In the genomic region with DNA sequence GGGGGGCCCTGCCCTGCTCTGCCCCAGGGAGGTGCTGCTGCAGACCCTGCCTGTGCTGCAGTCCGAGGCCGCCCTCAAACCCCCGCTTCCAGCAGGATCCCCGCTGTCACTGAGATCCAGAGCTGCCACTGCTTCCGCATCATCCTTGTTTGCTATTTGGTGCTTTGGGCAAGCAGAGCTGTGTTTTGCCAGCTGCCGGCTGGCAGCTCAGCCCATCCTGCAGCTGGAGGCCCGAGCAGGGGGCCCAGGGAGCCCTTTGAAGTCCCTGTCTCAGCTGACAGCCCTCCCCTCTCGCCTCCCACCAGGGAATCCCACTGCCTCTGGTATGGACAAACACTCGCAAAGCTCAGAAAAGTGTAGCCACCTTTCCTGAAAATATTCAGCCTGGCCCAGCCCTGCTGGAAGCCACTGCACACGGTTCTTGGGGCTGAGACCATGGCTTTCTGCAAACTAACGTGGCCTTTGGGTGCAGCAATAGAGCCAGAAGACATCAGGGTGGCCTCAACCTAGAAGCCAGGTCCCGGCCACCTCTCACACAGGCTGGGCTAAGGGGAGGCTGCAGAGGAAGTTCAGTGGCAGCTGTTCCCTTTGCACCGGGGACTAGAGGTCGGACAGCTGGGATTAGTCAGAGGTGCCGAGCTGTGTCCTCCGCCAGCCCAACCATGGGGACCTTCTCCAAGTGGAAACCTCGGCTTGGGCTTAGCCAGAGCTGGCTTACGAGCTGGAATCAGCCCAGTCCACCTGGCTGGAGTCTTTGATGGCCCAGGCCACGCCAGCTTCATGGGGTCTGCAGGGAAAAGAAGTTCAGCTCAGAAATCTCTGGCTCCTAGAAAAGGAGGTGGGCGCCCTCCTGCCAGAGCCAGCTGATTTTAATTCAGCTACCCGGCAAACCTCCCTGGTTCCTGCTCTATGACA, we compare ENCODE assay signal across 8 cellular contexts.
A peak's percentile ranks its signal among the peaks of the same experiment; 100 is the strongest.
DNase-seq lines count a peak whose midpoint lies in the region; ATAC-seq and TF ChIP-seq lines count a peak whose summit lies in the region.

No MANE protein-coding gene starts in this region.

- WGBS in sigmoid colon, 2 donors: 59 to 68% methylated on average over 21 of the region's 21 CpGs

- no peak for TF ChIP-seq EP300 in sigmoid colon (IDR thresholded peaks at IDR 0.05)

- POLR2A ChIA-PET in Panc1 (lab: Charles Lee): interaction anchor here (0.5 to 1.6 kb wide), 6 partner anchors 10 to 76 kb away, joined by 3 to 9 read pairs (median 5); no protein-coding TSS in a partner anchor

- DNase-seq in H7: peak; percentile 63
- no peak for DNase-seq in Panc1 (ENCODE audit: low read depth, low spot score)
- peak in 34 of 42 donors; percentile 20 to 79 (median 56) for DNase-seq in head of caudate nucleus
- peak; percentile 81 for DNase-seq in sigmoid colon
- DNase-seq in effector CD8-positive, alpha-beta T cell (lab: John Stamatoyannopoulos, UW): no peak
- DNase-seq in NCI-H128 (lab: John Stamatoyannopoulos, UW; ENCODE audit: unreplicated experiment): no peak
- no peak for DNase-seq in T-helper 1 cell
- no peak for DNase-seq in vagina (ENCODE audit: extremely low spot score in 2 of 2)

- intact Hi-C loops in Panc1 (cut with micrococcal nuclease; ENCODE audit: unreplicated experiment) (no loop called here), head of caudate nucleus (cut with DNase I) (no loop called here), sigmoid colon (cut with DNase I) (loop anchor here (10.0 kb wide), 1 partner anchor 495 kb away; no protein-coding TSS in a partner anchor), vagina (cut with DNase I) (no loop called here)

- TF ChIP-seq CTCF in Panc1 (IDR thresholded peaks at IDR 0.05) (no peak), sigmoid colon (IDR thresholded peaks at IDR 0.05) (no peak), vagina (IDR thresholded peaks at IDR 0.05) (no peak)

- CTCF ChIA-PET in Panc1 (lab: Charles Lee): interaction anchor here (0.6 to 1.4 kb wide), 6 partner anchors 9 to 132 kb away, joined by 3 to 7 read pairs (median 4); no protein-coding TSS in a partner anchor

- H3K4me3 ChIP-seq in H7 (ENCODE audit: insufficient read depth, low read depth, low read length) (no peak overlapping the region), Panc1 (ENCODE audit: low read depth in 2 of 2, low read length in 2 of 2) (peak overlapping the region in 1 of 2 experiments; percentile 19; a peak in 2 of 4 replicates), sigmoid colon (no peak overlapping the region), vagina (no peak overlapping the region)

- in situ Hi-C loops in Panc1 (cut with HindIII; ENCODE audit: low pct_unique_long_range_greater_than_20kb, low sequenced_read_pairs): no loop called here

- H3K4me1 ChIP-seq in Panc1 (ENCODE audit: control insufficient read depth, insufficient read depth, low read length) (peaks cover 41% of the 10 kb centered on the region), sigmoid colon (peaks cover 0 to 33% (median 12%) of the 10 kb centered on the region in 4 donors), vagina (peaks cover 31% of the 10 kb centered on the region)

- peak; percentile 68 for ATAC-seq in Panc1

- H3K36me3 ChIP-seq in H7 (replicated peaks; ENCODE audit: control insufficient read depth, insufficient read depth, low read length): no peaks in the 10 kb centered on the region
- H3K36me3 ChIP-seq in Panc1 (ENCODE audit: control insufficient read depth, insufficient read depth, low read length): no peaks in the 10 kb centered on the region
- H3K36me3 ChIP-seq in sigmoid colon: no peaks in the 10 kb centered on the region
- no peaks in the 10 kb centered on the region for H3K36me3 ChIP-seq in vagina

- peak overlapping the region; percentile 96 for H3K27ac ChIP-seq in Panc1 (ENCODE audit: low read length)
- H3K27ac ChIP-seq in sigmoid colon: peak overlapping the region in 2 of 4 donors; percentile 4 to 24
- H3K27ac ChIP-seq in vagina: no peak overlapping the region

- H3K27me3 ChIP-seq in H7 (ENCODE audit: control insufficient read depth, insufficient read depth, low read length): no peaks in the 10 kb centered on the region
- H3K27me3 ChIP-seq in Panc1 (ENCODE audit: control insufficient read depth, insufficient read depth, low read length): no peaks in the 10 kb centered on the region
- no peaks in the 10 kb centered on the region for H3K27me3 ChIP-seq in sigmoid colon
- H3K27me3 ChIP-seq in vagina: no peaks in the 10 kb centered on the region

- H3K9me3 ChIP-seq in Panc1 (ENCODE audit: control insufficient read depth, insufficient read depth, low read depth, low read length) (no peaks in the 10 kb centered on the region), sigmoid colon (peaks cover 0 to 3% (median 0%) of the 10 kb centered on the region in 4 donors), vagina (no peaks in the 10 kb centered on the region)

- TF ChIP-seq POLR2A in sigmoid colon (IDR thresholded peaks at IDR 0.05) (no peak), vagina (IDR thresholded peaks at IDR 0.05) (no peak)

- BruUV-seq in Panc1 (replicated peaks; lab: Mats Ljungman, UMichigan): no TSS peak

Comparison
In these comparisons a context has a peak if more than half of its experiments do, and no peak if none do; other contexts are left out.
1. DNase-seq: peak in H7 (single experiment), head of caudate nucleus (34 of 42) and sigmoid colon (single experiment); none in Panc1 (single experiment), effector CD8-positive, alpha-beta T cell (single experiment), NCI-H128 (single experiment), T-helper 1 cell (0 of 5) and vagina (0 of 2).